In genomic region chr12:29223431-29223830, GRCh38 we compare ENCODE assay signal across 13 cellular contexts.
"Had no signal": no experiment of that assay in that cellular context is flagged by ENCODE, and none has a peak within 500 bp of the region (broad histone marks: within the 10 kb centered on the region; RNA-seq: fewer than 3 reads in every experiment).

No MANE protein-coding gene starts in this region.

- H3K36me3 Mint-ChIP-seq: neural progenitor cell; stimulated activated effector memory CD8-positive, alpha-beta T cell treated with anti-CD3 and anti-CD28 coated beads, Interleukin-12 subunit alpha, Interleukin-12 subunit beta, amount 100 ng/mL, for 72 hours had no signal

- H3K27ac ChIP-seq: cardiac muscle cell, dorsolateral prefrontal cortex, gastrocnemius medialis, heart left ventricle, neural progenitor cell, thoracic aorta had no signal

- H3K27ac Mint-ChIP-seq: endodermal cell; neural progenitor cell; stimulated activated effector memory CD8-positive, alpha-beta T cell treated with anti-CD3 and anti-CD28 coated beads, Interleukin-12 subunit alpha, Interleukin-12 subunit beta, amount 100 ng/mL, for 72 hours; T-helper 2 cell treated with Interferon-gamma antibody and Interleukin-4, amounts not matched to agents 5 μg/mL and 100 μg/mL, for 36 hours had no signal

- H3K9me3 Mint-ChIP-seq: stimulated activated effector memory CD8-positive, alpha-beta T cell treated with anti-CD3 and anti-CD28 coated beads, Interleukin-12 subunit alpha, Interleukin-12 subunit beta, amount 100 ng/mL, for 72 hours; T-helper 2 cell treated with Interferon-gamma antibody and Interleukin-4, amounts not matched to agents 5 μg/mL and 100 μg/mL, for 36 hours had no signal

- H3K4me1 ChIP-seq: gastrocnemius medialis, heart left ventricle, neural progenitor cell had no signal

- H3K27me3 ChIP-seq: cardiac muscle cell, dorsolateral prefrontal cortex, gastrocnemius medialis, heart left ventricle, neural progenitor cell had no signal

- H3K4me3 ChIP-seq: cardiac muscle cell, dorsolateral prefrontal cortex, gastrocnemius medialis, heart left ventricle, neural progenitor cell, thoracic aorta had no signal

- DNase-seq: activated CD4-positive, alpha-beta T cell treated with anti-CD3 and anti-CD28 coated beads, Interleukin-2, amount 50 U/mL, for 4 hours; activated naive CD4-positive, alpha-beta T cell treated with Interleukin-2 at 50 U/mL for 16 hours; activated T-cell treated with anti-CD3 and anti-CD28 coated beads for 4 hours; dorsolateral prefrontal cortex; endodermal cell; gastrocnemius medialis; heart left ventricle; left cardiac atrium had no signal

- H3K36me3 ChIP-seq: cardiac muscle cell, gastrocnemius medialis, heart left ventricle, neural progenitor cell, thoracic aorta had no signal

- H3K9me3 ChIP-seq: gastrocnemius medialis, thoracic aorta had no signal

- H3K4me2 ChIP-seq: neural progenitor cell had no signal

- H3K4me1 Mint-ChIP-seq: neural progenitor cell; stimulated activated effector memory CD8-positive, alpha-beta T cell treated with anti-CD3 and anti-CD28 coated beads, Interleukin-12 subunit alpha, Interleukin-12 subunit beta, amount 100 ng/mL, for 72 hours had no signal

- H3K9ac ChIP-seq: neural progenitor cell had no signal

- H3K4me3 Mint-ChIP-seq: endodermal cell; neural progenitor cell; stimulated activated effector memory CD8-positive, alpha-beta T cell treated with anti-CD3 and anti-CD28 coated beads, Interleukin-12 subunit alpha, Interleukin-12 subunit beta, amount 100 ng/mL, for 72 hours; T-helper 2 cell treated with Interferon-gamma antibody and Interleukin-4, amounts not matched to agents 5 μg/mL and 100 μg/mL, for 36 hours had no signal

- H2AFZ ChIP-seq: neural progenitor cell had no signal

- ATAC-seq: gastrocnemius medialis; heart left ventricle; left cardiac atrium; stimulated activated effector memory CD8-positive, alpha-beta T cell treated with anti-CD3 and anti-CD28 coated beads, Interleukin-12 subunit alpha, Interleukin-12 subunit beta, amount 100 ng/mL, for 72 hours had no signal
